8 cellular contexts compared by ENCODE assay signal in the genomic region with DNA sequence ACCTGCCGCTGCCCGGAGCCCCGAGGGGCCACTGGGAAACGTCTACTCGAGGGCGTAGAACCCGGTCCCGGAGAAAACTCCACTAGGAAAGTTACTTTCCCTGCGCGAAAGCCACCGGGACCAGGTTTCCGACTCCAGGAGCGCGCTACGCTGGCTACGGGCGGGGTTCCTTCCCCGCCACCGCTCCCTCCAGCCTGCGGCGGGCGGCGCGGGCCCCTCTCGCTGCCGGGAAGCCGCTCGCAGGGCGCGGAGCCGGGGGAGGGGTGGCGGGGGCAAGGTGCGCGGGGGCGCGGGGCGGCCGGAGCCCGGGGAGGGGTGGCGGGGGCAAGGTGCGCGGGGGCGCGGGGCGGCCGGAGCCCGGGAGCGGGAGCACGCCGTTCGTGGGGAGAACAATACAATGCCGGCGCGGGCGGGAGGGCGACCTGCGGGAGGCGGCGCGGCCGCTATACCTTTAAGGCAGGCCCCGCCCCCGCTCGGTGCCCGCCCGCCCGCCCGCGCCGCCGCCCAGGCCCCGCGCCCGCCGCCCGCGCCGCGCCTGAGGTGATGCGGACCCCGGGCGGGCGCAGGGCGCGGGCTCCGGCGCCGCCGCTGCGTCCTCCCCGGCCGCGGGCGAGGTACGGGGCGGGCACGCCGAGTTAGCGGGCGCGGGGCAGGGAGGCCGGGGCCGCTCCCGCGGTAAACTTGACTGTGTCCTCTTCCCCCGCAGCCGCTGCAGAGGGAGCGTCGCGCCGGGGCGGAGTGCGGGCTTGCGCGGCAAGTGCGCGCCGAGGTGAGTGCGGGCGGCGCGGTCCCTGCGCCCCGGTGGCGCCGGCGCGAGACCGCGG.
DNase-seq lines count a peak whose midpoint lies in the region; ATAC-seq and TF ChIP-seq lines count a peak whose summit lies in the region.

No MANE protein-coding gene starts in this region.

- TF ChIP-seq CTCF in chondrocyte (IDR thresholded peaks at IDR 0.05) = no peak

- H3K4me1 Mint-ChIP-seq in T-helper 1 cell treated with Interleukin-12 subunit alpha and Interleukin-12 subunit beta and Interleukin-4 antibody, amounts not matched to agents 30 μg/mL and 1 μg/mL, for 36 hours (ENCODE audit: low read depth) = peaks cover 27% of the 10 kb centered on the region
- peaks cover 54% of the 10 kb centered on the region for H3K4me1 Mint-ChIP-seq in chondrocyte (ENCODE audit: low read depth)

- DNase-seq in AG08396 (ENCODE audit: low spot score) (peak; percentile 67), HT-29 (ENCODE audit: low spot score) (peak; percentile 55), chondrocyte (ENCODE audit: low spot score) (no peak), left lobe of liver (ENCODE audit: low spot score) (peak; percentile 74), OCI-M2 (lab: John Stamatoyannopoulos, UW; ENCODE audit: unreplicated experiment) (no peak)
- peak in 4 of 6 experiments; percentile 4 to 21 (median 14) for DNase-seq in stimulated activated naive CD4-positive, alpha-beta T cell (lab: John Stamatoyannopoulos, UW)

- TF ChIP-seq POLR2A in GM18951 (IDR thresholded peaks at IDR 0.05; ENCODE audit: extremely low read depth, insufficient read depth, insufficient read length) = peak; percentile 42

- H3K36me3 Mint-ChIP-seq in T-helper 1 cell treated with Interleukin-12 subunit alpha and Interleukin-12 subunit beta and Interleukin-4 antibody, amounts not matched to agents 30 μg/mL and 1 μg/mL, for 36 hours (ENCODE audit: low read depth) = peaks cover 10% of the 10 kb centered on the region
- H3K36me3 Mint-ChIP-seq in chondrocyte (ENCODE audit: low read depth) = peaks cover 35% of the 10 kb centered on the region

- H3K4me3 Mint-ChIP-seq in T-helper 1 cell treated with Interleukin-12 subunit alpha and Interleukin-12 subunit beta and Interleukin-4 antibody, amounts not matched to agents 30 μg/mL and 1 μg/mL, for 36 hours = peak overlapping the region; percentile 80
- H3K4me3 Mint-ChIP-seq in chondrocyte (ENCODE audit: unreplicated experiment) = peak overlapping the region; percentile 80

- H3K27me3 Mint-ChIP-seq in T-helper 1 cell treated with Interleukin-12 subunit alpha and Interleukin-12 subunit beta and Interleukin-4 antibody, amounts not matched to agents 30 μg/mL and 1 μg/mL, for 36 hours (ENCODE audit: low read depth) = peaks cover 50% of the 10 kb centered on the region
- no peaks in the 10 kb centered on the region for H3K27me3 Mint-ChIP-seq in chondrocyte (ENCODE audit: low read depth)

- no peaks in the 10 kb centered on the region for H3K9me3 Mint-ChIP-seq in T-helper 1 cell treated with Interleukin-12 subunit alpha and Interleukin-12 subunit beta and Interleukin-4 antibody, amounts not matched to agents 30 μg/mL and 1 μg/mL, for 36 hours
- no peaks in the 10 kb centered on the region for H3K9me3 Mint-ChIP-seq in chondrocyte (ENCODE audit: low read depth)

- in situ Hi-C loops in GM18951 (cut with MboI; ENCODE audit: low sequenced_read_pairs, unreplicated experiment) = no loop called here

- peak; percentile 58 for ATAC-seq in left lobe of liver

- no peak overlapping the region for H3K27ac Mint-ChIP-seq in T-helper 1 cell treated with Interleukin-12 subunit alpha and Interleukin-12 subunit beta and Interleukin-4 antibody, amounts not matched to agents 30 μg/mL and 1 μg/mL, for 36 hours
- peak overlapping the region; percentile 98 for H3K27ac Mint-ChIP-seq in chondrocyte (ENCODE audit: unreplicated experiment)

Comparison
In these comparisons a context has a peak if more than half of its experiments do, and no peak if none do; other contexts are left out.
1. DNase-seq: peak in AG08396 (single experiment), HT-29 (single experiment), left lobe of liver (single experiment) and stimulated activated naive CD4-positive, alpha-beta T cell (4 of 6); none in chondrocyte (single experiment) and OCI-M2 (single experiment).